ENCODE assay signal across 1 cellular context in genomic region chr15:101139986-101140696, GRCh38.
TF ChIP-seq lines count a peak whose summit lies in the region.

No MANE protein-coding gene starts in this region.

TF ChIP-seq in IMR-90, 13 proteins besides CTCF, POLR2A, EP300 and RAD21:
- no peak for TF ChIP-seq FOS (IDR thresholded peaks at IDR 0.05; ENCODE audit: low read depth, low read length)
- no peak for TF ChIP-seq RCOR1 (IDR thresholded peaks at IDR 0.05; ENCODE audit: insufficient replicate concordance, low read length)
- TF ChIP-seq MXI1 (IDR thresholded peaks at IDR 0.05; ENCODE audit: borderline replicate concordance, low read depth, low read length), result no peak
- no peak for TF ChIP-seq MAZ (IDR thresholded peaks at IDR 0.05; ENCODE audit: borderline replicate concordance, low read depth, low read length)
- no peak for TF ChIP-seq CHD1 (IDR thresholded peaks at IDR 0.05; ENCODE audit: low read depth, low read length)
